ENCODE assay signal across 14 cellular contexts in the genomic region with DNA sequence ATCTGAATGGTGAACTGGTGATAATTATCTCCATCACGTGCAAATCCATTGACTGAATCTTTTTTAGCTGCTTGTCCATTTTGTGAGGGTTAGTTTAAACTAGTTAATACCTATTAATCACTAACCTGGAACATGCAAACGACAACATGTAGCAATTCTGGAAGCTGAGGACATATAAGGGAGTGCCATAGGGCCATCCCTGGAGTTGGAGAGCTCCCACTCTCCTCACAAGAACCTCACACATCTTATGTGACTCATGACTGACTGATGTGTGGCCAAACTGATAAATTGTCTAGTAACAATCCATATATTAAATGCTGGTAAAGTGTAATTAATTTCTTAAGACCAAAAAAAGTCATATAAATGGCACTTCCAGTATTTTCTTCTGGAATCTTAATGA.
"Had no signal": no experiment of that assay in that cellular context is flagged by ENCODE, and none has a peak within 500 bp of the region (broad histone marks: within the 10 kb centered on the region; RNA-seq: fewer than 3 reads in every experiment).

No MANE protein-coding gene starts in this region.

- H3K9ac ChIP-seq: SK-N-SH had no signal

- H3K9me3 ChIP-seq: lower lobe of right lung, prostate gland, right lobe of liver, SK-N-SH had no signal

- H3K9me2 ChIP-seq: SK-N-SH had no signal

- H3K36me3 ChIP-seq: lower lobe of right lung, prostate gland, right lobe of liver had no signal

- H3K27ac ChIP-seq: lower lobe of right lung, prostate gland, right lobe of liver had no signal

- H3K4me3 ChIP-seq: lower lobe of right lung, prostate gland, right lobe of liver had no signal

- H3K27me3 ChIP-seq: right lobe of liver had no signal

- DNase-seq: activated CD4-positive, alpha-beta T cell treated with anti-CD3 and anti-CD28 coated beads for 4 hours; activated CD8-positive, alpha-beta T cell treated with anti-CD3 and anti-CD28 coated beads for 36 hours; activated gamma-delta T cell; activated naive CD8-positive, alpha-beta T cell treated with anti-CD3 and anti-CD28 coated beads for 36 hours; activated T-cell treated with anti-CD3 and anti-CD28 coated beads, Interleukin-2, amount 50 U/mL, for 48 hours; foreskin melanocyte; lower lobe of right lung; right lobe of liver; SK-N-SH; stimulated activated naive CD8-positive, alpha-beta T cell treated with anti-CD3 and anti-CD28 coated beads, Interleukin-15, Interleukin-2, amounts not matched to agents 100 U/mL and 50 U/mL, for 24 hours had no signal

- H3K4me1 ChIP-seq: prostate gland, right lobe of liver had no signal

- H3K9me3 Mint-ChIP-seq: activated CD8-positive, alpha-beta T cell treated with anti-CD3 and anti-CD28 coated beads for 36 hours; activated naive CD8-positive, alpha-beta T cell treated with anti-CD3 and anti-CD28 coated beads for 36 hours; dendritic cell treated with granulocyte-macrophage colony-stimulating factor and Interleukin-4, amounts not matched to agents 40 ng/mL and 50 ng/mL, for 4 days; neural crest cell; type B pancreatic cell had no signal

- H3K36me3 Mint-ChIP-seq: activated naive CD8-positive, alpha-beta T cell treated with anti-CD3 and anti-CD28 coated beads for 36 hours; type B pancreatic cell had no signal

- H3K27ac Mint-ChIP-seq: activated CD8-positive, alpha-beta T cell treated with anti-CD3 and anti-CD28 coated beads for 36 hours; activated naive CD8-positive, alpha-beta T cell treated with anti-CD3 and anti-CD28 coated beads for 36 hours had no signal

- H3K4me2 ChIP-seq: SK-N-SH had no signal

- ATAC-seq: activated CD8-positive, alpha-beta T cell treated with anti-CD3 and anti-CD28 coated beads for 36 hours; lower lobe of right lung; stimulated activated naive CD8-positive, alpha-beta T cell treated with anti-CD3 and anti-CD28 coated beads, Interleukin-15, Interleukin-2, amounts not matched to agents 100 U/mL and 50 U/mL, for 24 hours had no signal
